1 cellular context compared by ENCODE assay signal in the genomic region with DNA sequence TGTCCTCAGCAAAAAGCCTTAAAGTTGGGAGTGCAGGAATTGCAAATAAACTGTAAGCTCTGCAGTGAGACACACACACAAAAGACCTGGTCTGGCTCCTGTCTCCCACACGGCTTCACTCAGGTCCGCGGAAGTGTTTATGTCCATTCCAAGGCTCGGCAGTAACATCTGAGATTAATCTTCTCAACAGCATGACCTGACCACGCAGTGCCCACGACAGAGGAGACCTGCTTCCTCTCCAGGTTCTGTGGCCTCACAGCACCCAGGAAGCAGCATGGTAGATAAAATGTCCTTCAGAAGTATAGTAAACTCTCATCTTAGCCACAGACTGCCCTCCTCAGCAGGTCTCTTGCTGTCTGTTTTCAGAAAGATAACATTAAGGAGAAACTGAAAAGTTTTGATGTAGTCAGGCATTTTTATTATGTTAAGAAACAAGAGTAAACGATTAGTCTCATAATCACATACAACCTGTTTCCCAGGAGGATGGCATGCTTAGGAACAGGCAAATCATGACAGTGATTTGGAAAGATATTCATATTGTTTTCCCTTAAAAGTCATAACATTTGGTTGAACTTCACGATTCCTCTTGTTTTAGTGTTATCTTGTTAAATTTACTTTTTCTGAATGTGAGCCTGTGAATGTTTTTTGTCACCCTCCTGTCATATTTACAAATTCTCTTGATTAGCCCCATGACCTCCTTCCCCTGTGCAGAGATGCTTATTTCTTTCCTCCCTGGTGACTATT.
TF ChIP-seq lines count a peak whose summit lies in the region.

No MANE protein-coding gene starts in this region.

TF ChIP-seq in K562, 482 proteins besides CTCF, POLR2A, EP300 and RAD21 (continued from another document):
- TF ChIP-seq, protein P1, sequence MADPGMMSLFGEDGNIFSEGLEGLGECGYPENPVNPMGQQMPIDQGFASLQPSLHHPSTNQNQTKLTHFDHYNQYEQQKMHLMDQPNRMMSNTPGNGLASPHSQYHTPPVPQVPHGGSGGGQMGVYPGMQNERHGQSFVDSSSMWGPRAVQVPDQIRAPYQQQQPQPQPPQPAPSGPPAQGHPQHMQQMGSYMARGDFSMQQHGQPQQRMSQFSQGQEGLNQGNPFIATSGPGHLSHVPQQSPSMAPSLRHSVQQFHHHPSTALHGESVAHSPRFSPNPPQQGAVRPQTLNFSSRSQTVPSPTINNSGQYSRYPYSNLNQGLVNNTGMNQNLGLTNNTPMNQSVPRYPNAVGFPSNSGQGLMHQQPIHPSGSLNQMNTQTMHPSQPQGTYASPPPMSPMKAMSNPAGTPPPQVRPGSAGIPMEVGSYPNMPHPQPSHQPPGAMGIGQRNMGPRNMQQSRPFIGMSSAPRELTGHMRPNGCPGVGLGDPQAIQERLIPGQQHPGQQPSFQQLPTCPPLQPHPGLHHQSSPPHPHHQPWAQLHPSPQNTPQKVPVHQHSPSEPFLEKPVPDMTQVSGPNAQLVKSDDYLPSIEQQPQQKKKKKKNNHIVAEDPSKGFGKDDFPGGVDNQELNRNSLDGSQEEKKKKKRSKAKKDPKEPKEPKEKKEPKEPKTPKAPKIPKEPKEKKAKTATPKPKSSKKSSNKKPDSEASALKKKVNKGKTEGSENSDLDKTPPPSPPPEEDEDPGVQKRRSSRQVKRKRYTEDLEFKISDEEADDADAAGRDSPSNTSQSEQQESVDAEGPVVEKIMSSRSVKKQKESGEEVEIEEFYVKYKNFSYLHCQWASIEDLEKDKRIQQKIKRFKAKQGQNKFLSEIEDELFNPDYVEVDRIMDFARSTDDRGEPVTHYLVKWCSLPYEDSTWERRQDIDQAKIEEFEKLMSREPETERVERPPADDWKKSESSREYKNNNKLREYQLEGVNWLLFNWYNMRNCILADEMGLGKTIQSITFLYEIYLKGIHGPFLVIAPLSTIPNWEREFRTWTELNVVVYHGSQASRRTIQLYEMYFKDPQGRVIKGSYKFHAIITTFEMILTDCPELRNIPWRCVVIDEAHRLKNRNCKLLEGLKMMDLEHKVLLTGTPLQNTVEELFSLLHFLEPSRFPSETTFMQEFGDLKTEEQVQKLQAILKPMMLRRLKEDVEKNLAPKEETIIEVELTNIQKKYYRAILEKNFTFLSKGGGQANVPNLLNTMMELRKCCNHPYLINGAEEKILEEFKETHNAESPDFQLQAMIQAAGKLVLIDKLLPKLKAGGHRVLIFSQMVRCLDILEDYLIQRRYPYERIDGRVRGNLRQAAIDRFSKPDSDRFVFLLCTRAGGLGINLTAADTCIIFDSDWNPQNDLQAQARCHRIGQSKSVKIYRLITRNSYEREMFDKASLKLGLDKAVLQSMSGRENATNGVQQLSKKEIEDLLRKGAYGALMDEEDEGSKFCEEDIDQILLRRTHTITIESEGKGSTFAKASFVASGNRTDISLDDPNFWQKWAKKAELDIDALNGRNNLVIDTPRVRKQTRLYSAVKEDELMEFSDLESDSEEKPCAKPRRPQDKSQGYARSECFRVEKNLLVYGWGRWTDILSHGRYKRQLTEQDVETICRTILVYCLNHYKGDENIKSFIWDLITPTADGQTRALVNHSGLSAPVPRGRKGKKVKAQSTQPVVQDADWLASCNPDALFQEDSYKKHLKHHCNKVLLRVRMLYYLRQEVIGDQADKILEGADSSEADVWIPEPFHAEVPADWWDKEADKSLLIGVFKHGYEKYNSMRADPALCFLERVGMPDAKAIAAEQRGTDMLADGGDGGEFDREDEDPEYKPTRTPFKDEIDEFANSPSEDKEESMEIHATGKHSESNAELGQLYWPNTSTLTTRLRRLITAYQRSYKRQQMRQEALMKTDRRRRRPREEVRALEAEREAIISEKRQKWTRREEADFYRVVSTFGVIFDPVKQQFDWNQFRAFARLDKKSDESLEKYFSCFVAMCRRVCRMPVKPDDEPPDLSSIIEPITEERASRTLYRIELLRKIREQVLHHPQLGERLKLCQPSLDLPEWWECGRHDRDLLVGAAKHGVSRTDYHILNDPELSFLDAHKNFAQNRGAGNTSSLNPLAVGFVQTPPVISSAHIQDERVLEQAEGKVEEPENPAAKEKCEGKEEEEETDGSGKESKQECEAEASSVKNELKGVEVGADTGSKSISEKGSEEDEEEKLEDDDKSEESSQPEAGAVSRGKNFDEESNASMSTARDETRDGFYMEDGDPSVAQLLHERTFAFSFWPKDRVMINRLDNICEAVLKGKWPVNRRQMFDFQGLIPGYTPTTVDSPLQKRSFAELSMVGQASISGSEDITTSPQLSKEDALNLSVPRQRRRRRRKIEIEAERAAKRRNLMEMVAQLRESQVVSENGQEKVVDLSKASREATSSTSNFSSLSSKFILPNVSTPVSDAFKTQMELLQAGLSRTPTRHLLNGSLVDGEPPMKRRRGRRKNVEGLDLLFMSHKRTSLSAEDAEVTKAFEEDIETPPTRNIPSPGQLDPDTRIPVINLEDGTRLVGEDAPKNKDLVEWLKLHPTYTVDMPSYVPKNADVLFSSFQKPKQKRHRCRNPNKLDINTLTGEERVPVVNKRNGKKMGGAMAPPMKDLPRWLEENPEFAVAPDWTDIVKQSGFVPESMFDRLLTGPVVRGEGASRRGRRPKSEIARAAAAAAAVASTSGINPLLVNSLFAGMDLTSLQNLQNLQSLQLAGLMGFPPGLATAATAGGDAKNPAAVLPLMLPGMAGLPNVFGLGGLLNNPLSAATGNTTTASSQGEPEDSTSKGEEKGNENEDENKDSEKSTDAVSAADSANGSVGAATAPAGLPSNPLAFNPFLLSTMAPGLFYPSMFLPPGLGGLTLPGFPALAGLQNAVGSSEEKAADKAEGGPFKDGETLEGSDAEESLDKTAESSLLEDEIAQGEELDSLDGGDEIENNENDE (IDR thresholded peaks at IDR 0.05; ENCODE audit: low read depth, low read length): no peak
- TF ChIP-seq, protein P2, sequence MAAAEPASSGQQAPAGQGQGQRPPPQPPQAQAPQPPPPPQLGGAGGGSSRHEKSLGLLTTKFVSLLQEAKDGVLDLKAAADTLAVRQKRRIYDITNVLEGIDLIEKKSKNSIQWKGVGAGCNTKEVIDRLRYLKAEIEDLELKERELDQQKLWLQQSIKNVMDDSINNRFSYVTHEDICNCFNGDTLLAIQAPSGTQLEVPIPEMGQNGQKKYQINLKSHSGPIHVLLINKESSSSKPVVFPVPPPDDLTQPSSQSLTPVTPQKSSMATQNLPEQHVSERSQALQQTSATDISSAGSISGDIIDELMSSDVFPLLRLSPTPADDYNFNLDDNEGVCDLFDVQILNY (CRISPR knock-in tag; IDR thresholded peaks at IDR 0.05): no peak
- TF ChIP-seq NFIC (IDR thresholded peaks at IDR 0.05): no peak
- 0 out of 2 replicates have a peak, but pooled peaks have one; percentile 22 for TF ChIP-seq CBFA2T2 (conservative IDR thresholded peaks at IDR 0.05)
- TF ChIP-seq SMARCB1 (IDR thresholded peaks at IDR 0.05; ENCODE audit: insufficient read length, low read depth): no peak
- TF ChIP-seq ARID1B (IDR thresholded peaks at IDR 0.05): peak; percentile 44
- peak; percentile 49; the same call in 1 of the 2 replicates for TF ChIP-seq TEAD4 (IDR thresholded peaks at IDR 0.05; ENCODE audit: low read length)
- no peak for TF ChIP-seq TEAD4 (CRISPR knock-in tag; IDR thresholded peaks at IDR 0.05; ENCODE audit: borderline replicate concordance)
- TF ChIP-seq, protein P3, sequence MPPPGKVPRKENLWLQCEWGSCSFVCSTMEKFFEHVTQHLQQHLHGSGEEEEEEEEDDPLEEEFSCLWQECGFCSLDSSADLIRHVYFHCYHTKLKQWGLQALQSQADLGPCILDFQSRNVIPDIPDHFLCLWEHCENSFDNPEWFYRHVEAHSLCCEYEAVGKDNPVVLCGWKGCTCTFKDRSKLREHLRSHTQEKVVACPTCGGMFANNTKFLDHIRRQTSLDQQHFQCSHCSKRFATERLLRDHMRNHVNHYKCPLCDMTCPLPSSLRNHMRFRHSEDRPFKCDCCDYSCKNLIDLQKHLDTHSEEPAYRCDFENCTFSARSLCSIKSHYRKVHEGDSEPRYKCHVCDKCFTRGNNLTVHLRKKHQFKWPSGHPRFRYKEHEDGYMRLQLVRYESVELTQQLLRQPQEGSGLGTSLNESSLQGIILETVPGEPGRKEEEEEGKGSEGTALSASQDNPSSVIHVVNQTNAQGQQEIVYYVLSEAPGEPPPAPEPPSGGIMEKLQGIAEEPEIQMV (tag; conservative IDR thresholded peaks at IDR 0.05; ENCODE audit: low read depth): peak; percentile 88
- peak; percentile 67 for TF ChIP-seq CBFA2T3 (IDR thresholded peaks at IDR 0.05)
- TF ChIP-seq, protein P4, sequence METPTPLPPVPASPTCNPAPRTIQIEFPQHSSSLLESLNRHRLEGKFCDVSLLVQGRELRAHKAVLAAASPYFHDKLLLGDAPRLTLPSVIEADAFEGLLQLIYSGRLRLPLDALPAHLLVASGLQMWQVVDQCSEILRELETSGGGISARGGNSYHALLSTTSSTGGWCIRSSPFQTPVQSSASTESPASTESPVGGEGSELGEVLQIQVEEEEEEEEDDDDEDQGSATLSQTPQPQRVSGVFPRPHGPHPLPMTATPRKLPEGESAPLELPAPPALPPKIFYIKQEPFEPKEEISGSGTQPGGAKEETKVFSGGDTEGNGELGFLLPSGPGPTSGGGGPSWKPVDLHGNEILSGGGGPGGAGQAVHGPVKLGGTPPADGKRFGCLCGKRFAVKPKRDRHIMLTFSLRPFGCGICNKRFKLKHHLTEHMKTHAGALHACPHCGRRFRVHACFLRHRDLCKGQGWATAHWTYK (CRISPR knock-in tag; IDR thresholded peaks at IDR 0.05): 0 out of 2 replicates have a peak, but pooled peaks have one; percentile 12
- 0 out of 2 replicates have a peak, but pooled peaks have one; percentile 5 for TF ChIP-seq CEBPB (tag; IDR thresholded peaks at IDR 0.05)
TF ChIP-seq in K562: peak in this region for 13.
